ENCODE assay signal across 1 cellular context in genomic region chr19:5767949-5768348, GRCh38.
A peak's percentile ranks its signal among the peaks of the same experiment; 100 is the strongest.
TF ChIP-seq lines count a peak whose summit lies in the region.

No MANE protein-coding gene starts in this region.

TF ChIP-seq in K562, 482 proteins besides CTCF, POLR2A, EP300 and RAD21:
- TF ChIP-seq CEBPB (tag; IDR thresholded peaks at IDR 0.05) (peak; percentile 32; the same call in 1 of the 2 replicates), ZNF133 (CRISPR knock-in tag; IDR thresholded peaks at IDR 0.05) (no peak), ZNF398 (CRISPR knock-in tag; IDR thresholded peaks at IDR 0.05) (no peak), CREB5 (CRISPR knock-in tag; IDR thresholded peaks at IDR 0.05) (no peak)
